Comparison of ENCODE assay signal across 13 cellular contexts in the genomic region with DNA sequence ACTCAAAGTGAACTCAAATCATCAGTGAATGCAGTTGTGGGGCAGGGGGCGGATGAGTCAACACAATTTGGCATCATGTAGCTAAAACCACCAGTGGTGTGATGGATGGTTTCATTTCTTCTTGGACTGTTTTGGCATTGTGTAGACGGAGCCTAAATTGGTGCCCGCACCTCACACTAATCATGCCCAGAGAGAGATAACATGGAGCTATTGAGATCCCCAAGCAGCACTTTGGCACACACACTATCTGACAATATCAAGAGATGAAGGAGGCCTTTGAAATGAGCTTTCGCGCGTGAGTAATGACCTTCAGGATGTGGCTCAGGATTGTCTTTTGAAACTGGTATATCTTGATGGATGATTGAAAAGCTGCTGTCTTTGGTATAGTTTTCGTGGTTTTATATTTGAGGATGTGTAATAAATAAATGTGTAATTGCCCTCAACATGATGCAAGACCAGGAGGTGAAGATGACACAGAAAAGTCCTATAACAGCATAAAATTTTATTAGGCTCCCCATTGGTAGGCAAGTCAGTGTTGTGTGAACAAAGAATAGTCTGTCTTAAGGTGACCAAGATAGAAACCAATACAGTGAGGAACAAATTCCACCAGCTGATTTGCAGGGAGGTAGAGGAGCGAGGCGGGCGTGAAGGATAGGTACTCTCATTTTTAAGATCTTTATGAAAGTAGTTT.
DNase-seq lines count a peak whose midpoint lies in the region; ATAC-seq and TF ChIP-seq lines count a peak whose summit lies in the region.
"Had no signal": no experiment of that assay in that cellular context is flagged by ENCODE, and none has a peak within 500 bp of the region (broad histone marks: within the 10 kb centered on the region; RNA-seq: fewer than 3 reads in every experiment).

No MANE protein-coding gene starts in this region.

- H3K9me3 ChIP-seq in MG63 = 0 out of 2 replicates have a peak, but pooled peaks cover 3% of the 10 kb centered on the region
- H3K9me3 ChIP-seq: SJCRH30 had no signal

- peak overlapping the region; percentile 14 for H3K27ac Mint-ChIP-seq in activated CD4-positive, alpha-beta memory T cell treated with anti-CD3 and anti-CD28 coated beads, Interleukin-2, amount 10 ng/mL, durations not matched to agents 7 days and 5 days

- no peak for TF ChIP-seq CTCF in GM06990 (IDR thresholded peaks at IDR 0.05; ENCODE audit: insufficient read depth, low read length, poor library complexity, severe bottlenecking)

- CTCF ChIA-PET in activated CD4-positive, alpha-beta memory T cell treated with anti-CD3 and anti-CD28 coated beads, Interleukin-2, amount 10 ng/mL, durations not matched to agents 7 days and 5 days (lab: Charles Lee) = interaction anchor here (0.9 to 1.1 kb wide), 2 partner anchors 8 to 401 kb away, joined by 3 read pairs; no protein-coding TSS in a partner anchor

- peaks cover 21% of the 10 kb centered on the region for H3K4me1 Mint-ChIP-seq in activated CD4-positive, alpha-beta memory T cell treated with anti-CD3 and anti-CD28 coated beads, Interleukin-2, amount 10 ng/mL, durations not matched to agents 7 days and 5 days

- H3K36me3 ChIP-seq in GM06990 (ENCODE audit: control insufficient read depth, insufficient read depth, low read length) = no peaks in the 10 kb centered on the region
- no peaks in the 10 kb centered on the region for H3K36me3 ChIP-seq in MG63
- H3K36me3 ChIP-seq: SJCRH30 had no signal

- H3K4me3 ChIP-seq in GM06990 (replicated peaks; ENCODE audit: low read depth, low read length) = no peak overlapping the region
- H3K4me3 ChIP-seq in MG63 = no peak overlapping the region
- H3K4me3 ChIP-seq: SJCRH30 had no signal

- POLR2A ChIA-PET in activated CD4-positive, alpha-beta memory T cell treated with anti-CD3 and anti-CD28 coated beads, Interleukin-2, amount 10 ng/mL, durations not matched to agents 7 days and 5 days (lab: Charles Lee) = interaction anchor here (0.8 to 1.6 kb wide), 6 partner anchors 8 to 173 kb away, joined by 3 to 4 read pairs (median 4); no protein-coding TSS in a partner anchor

- ATAC-seq in HG02885 (IDR thresholded peaks at IDR 0.05; ENCODE audit: poor library complexity, unreplicated experiment) = peak; percentile 86
- ATAC-seq: foreskin keratinocyte had no signal

- peak; percentile 13 for DNase-seq in GM06990 (ENCODE audit: extremely low read depth, insufficient read length)
- peak; percentile 21 for DNase-seq in activated CD4-positive, alpha-beta memory T cell treated with anti-CD3 and anti-CD28 coated beads, Interleukin-2, amount 10 ng/mL, durations not matched to agents 7 days and 5 days
- DNase-seq in stimulated activated CD4-positive, alpha-beta T cell treated with anti-CD3 and anti-CD28 coated beads, Interleukin-2, amount 100 ng/mL, for 48 hours = peak; percentile 31 to 40
- DNase-seq in MG63 = no peak
- no peak for DNase-seq in GDM1 (lab: John Stamatoyannopoulos, UW)
- no peak for DNase-seq in cerebellum (ENCODE audit: low spot score)
- no peak for DNase-seq in DMS53 treated with DMSO at 0.1 percent for 48 hours (lab: John Stamatoyannopoulos, UW; ENCODE audit: unreplicated experiment)
- DNase-seq: effector CD4-positive, alpha-beta T cell; foreskin keratinocyte; GOT3; NCI-H774; SJCRH30 had no signal

- no peaks in the 10 kb centered on the region for H3K27me3 Mint-ChIP-seq in activated CD4-positive, alpha-beta memory T cell treated with anti-CD3 and anti-CD28 coated beads, Interleukin-2, amount 10 ng/mL, durations not matched to agents 7 days and 5 days

- H3K36me3 Mint-ChIP-seq in activated CD4-positive, alpha-beta memory T cell treated with anti-CD3 and anti-CD28 coated beads, Interleukin-2, amount 10 ng/mL, durations not matched to agents 7 days and 5 days (ENCODE audit: low read depth) = peaks cover 3% of the 10 kb centered on the region

- no peak overlapping the region for H3K4me3 Mint-ChIP-seq in activated CD4-positive, alpha-beta memory T cell treated with anti-CD3 and anti-CD28 coated beads, Interleukin-2, amount 10 ng/mL, durations not matched to agents 7 days and 5 days

- peaks cover 5% of the 10 kb centered on the region for H3K9me3 Mint-ChIP-seq in activated CD4-positive, alpha-beta memory T cell treated with anti-CD3 and anti-CD28 coated beads, Interleukin-2, amount 10 ng/mL, durations not matched to agents 7 days and 5 days

- H3K27me3 ChIP-seq in GM06990 (replicated peaks; ENCODE audit: control insufficient read depth, insufficient read depth, low read length) = no peaks in the 10 kb centered on the region
- peaks cover 4% of the 10 kb centered on the region; the same call in 1 of the 2 replicates for H3K27me3 ChIP-seq in MG63
- H3K27me3 ChIP-seq: foreskin keratinocyte had no signal

Comparison
In these comparisons a context has a peak if more than half of its experiments do, and no peak if none do; other contexts are left out.
1. DNase-seq: peak in GM06990 (single experiment), activated CD4-positive, alpha-beta memory T cell treated with anti-CD3 and anti-CD28 coated beads, Interleukin-2, amount 10 ng/mL, durations not matched to agents 7 days and 5 days (single experiment) and stimulated activated CD4-positive, alpha-beta T cell treated with anti-CD3 and anti-CD28 coated beads, Interleukin-2, amount 100 ng/mL, for 48 hours (2 of 2); none in MG63 (single experiment), GDM1 (single experiment), cerebellum (single experiment) and DMS53 treated with DMSO at 0.1 percent for 48 hours (single experiment).